20 cellular contexts compared by ENCODE assay signal in the genomic region with DNA sequence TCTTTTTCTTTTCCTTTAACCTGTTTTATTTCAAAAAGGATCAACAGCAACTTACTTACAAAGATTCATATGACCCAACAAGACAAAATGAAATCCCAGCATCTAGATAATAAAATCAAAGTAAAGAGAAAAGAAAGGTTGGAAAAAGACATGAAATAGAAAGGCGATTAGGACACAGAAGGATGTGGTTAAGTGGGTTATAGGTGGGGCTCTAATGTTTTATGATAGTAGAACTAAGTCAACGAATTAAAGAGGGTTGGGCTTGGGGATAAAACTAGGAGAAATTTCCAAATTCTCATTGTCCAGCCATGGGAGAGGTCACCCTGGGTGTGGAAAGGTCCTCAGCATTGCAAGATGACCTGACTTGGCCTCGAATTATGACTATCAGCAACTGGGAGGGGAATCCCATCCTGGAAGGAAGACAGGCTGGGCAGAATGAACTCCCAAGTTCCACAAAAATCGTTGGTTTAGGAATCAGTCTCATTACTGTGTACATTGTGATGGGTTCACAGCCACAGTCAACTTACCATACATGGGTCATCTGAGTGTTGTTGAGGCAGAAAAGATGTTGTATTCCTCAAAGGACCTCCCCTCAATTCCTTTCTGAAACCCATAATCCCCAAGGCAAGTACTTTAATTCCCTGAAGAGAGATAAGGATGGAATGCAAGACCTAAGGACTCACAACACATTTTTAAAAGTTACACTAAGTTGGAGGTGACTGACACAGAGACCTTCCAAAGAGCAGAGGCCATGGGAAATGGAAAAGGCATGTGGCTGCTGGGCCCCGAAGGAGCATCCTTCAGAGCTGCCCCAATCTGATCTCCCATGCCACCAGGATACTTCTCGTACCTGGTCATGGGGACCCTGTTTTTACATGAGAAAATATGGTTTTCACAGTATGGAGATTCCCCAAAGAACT.
"Had no signal": no experiment of that assay in that cellular context is flagged by ENCODE, and none has a peak within 500 bp of the region (broad histone marks: within the 10 kb centered on the region; RNA-seq: fewer than 3 reads in every experiment).

No MANE protein-coding gene starts in this region.

- H3K36me3 ChIP-seq: brain microvascular endothelial cell, neural progenitor cell, suprapubic skin had no signal

- H3K27me3 ChIP-seq: brain microvascular endothelial cell, hepatocyte, neural progenitor cell, suprapubic skin had no signal

- H3K27me3 Mint-ChIP-seq: activated naive CD8-positive, alpha-beta T cell treated with anti-CD3 and anti-CD28 coated beads, Interleukin-2, amount 50 U/mL, for 24 hours; central memory CD8-positive, alpha-beta T cell; stimulated activated naive CD8-positive, alpha-beta T cell treated with anti-CD3 and anti-CD28 coated beads, Interleukin-15, amount 100 ng/mL, for 72 hours had no signal

- H3K4me3 ChIP-seq: hepatocyte, neural progenitor cell, psoas muscle, suprapubic skin had no signal

- H3K9me3 Mint-ChIP-seq: activated naive CD8-positive, alpha-beta T cell treated with anti-CD3 and anti-CD28 coated beads, Interleukin-2, amount 50 U/mL, for 24 hours; central memory CD8-positive, alpha-beta T cell; stimulated activated naive CD8-positive, alpha-beta T cell treated with anti-CD3 and anti-CD28 coated beads, Interleukin-15, amount 100 ng/mL, for 72 hours; type B pancreatic cell had no signal

- H3K27ac Mint-ChIP-seq: activated naive CD8-positive, alpha-beta T cell treated with anti-CD3 and anti-CD28 coated beads, Interleukin-2, amount 50 U/mL, for 24 hours; activated T-helper 1 cell treated with anti-CD3 and anti-CD28 coated beads, Interleukin-12 subunit alpha, Interleukin-12 subunit beta, Interleukin-2, Interleukin-4 antibody, amounts not matched to agents 30 ng/mL and 10 ng/mL and 1 ng/mL, durations not matched to agents 14 hours and 24 hours and 36 hours; neural progenitor cell; stimulated activated naive CD8-positive, alpha-beta T cell treated with anti-CD3 and anti-CD28 coated beads, Interleukin-15, amount 100 ng/mL, for 72 hours; type B pancreatic cell had no signal

- H3K4me1 ChIP-seq: neural progenitor cell had no signal

- H3K4me3 Mint-ChIP-seq: activated naive CD8-positive, alpha-beta T cell treated with anti-CD3 and anti-CD28 coated beads, Interleukin-2, amount 50 U/mL, for 24 hours; activated T-helper 1 cell treated with anti-CD3 and anti-CD28 coated beads, Interleukin-12 subunit alpha, Interleukin-12 subunit beta, Interleukin-2, Interleukin-4 antibody, amounts not matched to agents 30 ng/mL and 10 ng/mL and 1 ng/mL, durations not matched to agents 14 hours and 24 hours and 36 hours; central memory CD8-positive, alpha-beta T cell; neural progenitor cell; stimulated activated naive CD8-positive, alpha-beta T cell treated with anti-CD3 and anti-CD28 coated beads, Interleukin-15, amount 100 ng/mL, for 72 hours; type B pancreatic cell had no signal

- H3K9me3 ChIP-seq: psoas muscle, suprapubic skin had no signal

- DNase-seq: activated CD4-positive, CD25-positive, alpha-beta regulatory T cell treated with anti-CD3 and anti-CD28 coated beads, Interleukin-2, amount 50 U/mL, for 72 hours; activated naive CD8-positive, alpha-beta T cell treated with anti-CD3 and anti-CD28 coated beads, Interleukin-2, amount 50 U/mL, for 24 hours; aorta; brain microvascular endothelial cell; cortex of kidney; effector CD4-positive, alpha-beta T cell; mammary epithelial cell; midbrain; psoas muscle; right cardiac atrium; small intestine; stimulated activated CD4-positive, alpha-beta T cell treated with anti-CD3 and anti-CD28 coated beads, Interleukin-4, amount 100 ng/mL, for 1 hour; stimulated activated naive CD8-positive, alpha-beta T cell treated with anti-CD3 and anti-CD28 coated beads, Interleukin-15, amount 100 ng/mL, for 72 hours had no signal

- ATAC-seq: activated naive CD8-positive, alpha-beta T cell treated with anti-CD3 and anti-CD28 coated beads, Interleukin-2, amount 50 U/mL, for 24 hours; esophagus mucosa; psoas muscle; stimulated activated naive CD8-positive, alpha-beta T cell treated with anti-CD3 and anti-CD28 coated beads, Interleukin-15, amount 100 ng/mL, for 72 hours had no signal

- H3K36me3 Mint-ChIP-seq: neural progenitor cell, type B pancreatic cell had no signal

- H3K27ac ChIP-seq: brain microvascular endothelial cell, hepatocyte, neural progenitor cell, psoas muscle, suprapubic skin had no signal
